In the genomic region with DNA sequence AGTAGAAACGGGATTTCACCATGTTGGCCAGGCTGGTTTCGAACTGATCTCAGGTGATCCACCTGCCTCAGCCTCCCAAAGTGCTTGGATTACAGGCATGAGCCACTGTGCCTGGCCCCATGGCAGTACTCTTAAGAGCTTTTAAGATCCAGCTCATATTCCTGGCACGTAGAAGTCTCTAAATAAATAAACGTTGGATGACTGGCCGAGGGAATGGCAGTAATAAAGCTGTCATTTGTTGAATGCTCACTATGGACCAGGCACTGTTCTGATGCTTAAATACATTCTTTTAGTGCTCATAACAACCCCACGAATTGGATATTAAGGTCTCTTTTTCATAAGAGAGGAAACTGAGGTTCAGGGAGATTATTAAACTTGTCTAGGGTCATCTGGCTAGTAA, we compare ENCODE assay signal across 17 cellular contexts.
"Had no signal": no experiment of that assay in that cellular context is flagged by ENCODE, and none has a peak within 500 bp of the region (broad histone marks: within the 10 kb centered on the region; RNA-seq: fewer than 3 reads in every experiment).

No MANE protein-coding gene starts in this region.

- ATAC-seq: heart left ventricle; psoas muscle; right lobe of liver; stimulated activated naive B cell treated with anti-CD40 and anti-IgM and Interleukin-4, amounts not matched to agents 10 μg/mL and 1 μg/mL and 100 μg/mL, for 72 hours had no signal

- DNase-seq: effector CD4-positive, alpha-beta T cell; endodermal cell; heart left ventricle; hippocampal formation; kidney glomerular epithelial cell; mesendoderm; naive B cell; nephron progenitor cell; psoas muscle; retina; right lobe of liver; stimulated activated CD4-positive, alpha-beta T cell treated with anti-CD3 and anti-CD28 coated beads, Interleukin-1b, Interleukin-23, amount 100 ng/mL, for 48 hours; stimulated activated CD4-positive, alpha-beta T cell treated with anti-CD3 and anti-CD28 coated beads, Interleukin-4, amount 100 ng/mL, for 24 hours; stimulated activated naive B cell treated with anti-CD40 and anti-IgM and Interleukin-4, amounts not matched to agents 10 μg/mL and 1 μg/mL and 100 μg/mL, for 72 hours; stomach; substantia nigra; trophoblast cell had no signal

- H3K9me3 Mint-ChIP-seq: endodermal cell; nephron progenitor cell; stimulated activated naive B cell treated with anti-CD40 and anti-IgM and Interleukin-4, amounts not matched to agents 10 μg/mL and 1 μg/mL and 100 μg/mL, for 72 hours had no signal

- H3K4me1 Mint-ChIP-seq: endodermal cell had no signal

- H3K27ac Mint-ChIP-seq: endodermal cell; naive B cell; nephron progenitor cell; stimulated activated naive B cell treated with anti-CD40 and anti-IgM and Interleukin-4, amounts not matched to agents 10 μg/mL and 1 μg/mL and 100 μg/mL, for 72 hours had no signal

- H3K27me3 Mint-ChIP-seq: naive B cell; stimulated activated naive B cell treated with anti-CD40 and anti-IgM and Interleukin-4, amounts not matched to agents 10 μg/mL and 1 μg/mL and 100 μg/mL, for 72 hours had no signal

- H3K4me3 Mint-ChIP-seq: endodermal cell; naive B cell; nephron progenitor cell; stimulated activated naive B cell treated with anti-CD40 and anti-IgM and Interleukin-4, amounts not matched to agents 10 μg/mL and 1 μg/mL and 100 μg/mL, for 72 hours had no signal
